In genomic region chr14:105343194-105343593, GRCh38 we compare ENCODE assay signal across 22 cellular contexts. TPM values are rescaled to one million over a fixed set of nuclear protein-coding genes. Genes with fewer than 3 reads are reported as not detected.
DNase-seq lines count a peak whose midpoint lies in the region; ATAC-seq and TF ChIP-seq lines count a peak whose summit lies in the region.
"Had no signal": no experiment of that assay in that cellular context is flagged by ENCODE, and none has a peak within 500 bp of the region (broad histone marks: within the 10 kb centered on the region; RNA-seq: fewer than 3 reads in every experiment).

No MANE protein-coding gene starts in this region.

- no peak overlapping the region for H2BK5ac ChIP-seq in mesendoderm (ENCODE audit: low read length)

- H3K79me2 ChIP-seq in mesendoderm (ENCODE audit: control insufficient read depth, insufficient read depth, low read length), result no peaks in the 10 kb centered on the region

- no peaks in the 10 kb centered on the region for H3K27me3 ChIP-seq in mesendoderm (ENCODE audit: insufficient read depth, low read length, poor library complexity)
- H3K27me3 ChIP-seq: MG63, ovary, sigmoid colon had no signal

- H3K23ac ChIP-seq in mesendoderm (ENCODE audit: low read length), result no peak overlapping the region

- no peak overlapping the region for H3K4ac ChIP-seq in mesendoderm (ENCODE audit: low read depth, low read length)

- no peak overlapping the region for H2BK120ac ChIP-seq in mesendoderm (ENCODE audit: low read depth, low read length)

- peaks cover 7% of the 10 kb centered on the region for H3K79me1 ChIP-seq in mesendoderm (ENCODE audit: low read length)

- no peak overlapping the region for H3K4me2 ChIP-seq in mesendoderm (ENCODE audit: low read length)

- no peak overlapping the region for H4K5ac ChIP-seq in mesendoderm (ENCODE audit: low read length)

- peak overlapping the region; percentile 17 for H3K27ac Mint-ChIP-seq in glutamatergic neuron (ENCODE audit: unreplicated experiment)
- H3K27ac Mint-ChIP-seq: activated CD4-positive, alpha-beta T cell treated with anti-CD3 and anti-CD28 coated beads for 36 hours; activated T-helper 1 cell treated with anti-CD3 and anti-CD28 coated beads, Interleukin-12 subunit alpha, Interleukin-12 subunit beta, Interleukin-2, Interleukin-4 antibody, amounts not matched to agents 30 ng/mL and 10 ng/mL and 1 ng/mL, durations not matched to agents 14 hours and 24 hours and 36 hours; B cell had no signal

- no peak overlapping the region for H3K9ac ChIP-seq in mesendoderm (ENCODE audit: low read length)

- no peak overlapping the region for H3K4me3 ChIP-seq in mesendoderm (ENCODE audit: low read length)
- H3K4me3 ChIP-seq: MG63, ovary, sigmoid colon had no signal

- H3K4me1 ChIP-seq in mesendoderm (ENCODE audit: control insufficient read depth, low read depth, low read length), result no peaks in the 10 kb centered on the region

- H3K27me3 Mint-ChIP-seq in glutamatergic neuron (ENCODE audit: unreplicated experiment), result peaks cover 9% of the 10 kb centered on the region
- H3K27me3 Mint-ChIP-seq: activated CD4-positive, alpha-beta T cell treated with anti-CD3 and anti-CD28 coated beads for 36 hours; B cell; naive thymus-derived CD8-positive, alpha-beta T cell had no signal

- no peak overlapping the region for H2AK5ac ChIP-seq in mesendoderm (ENCODE audit: low read length)

- no peak overlapping the region for H2BK15ac ChIP-seq in mesendoderm (replicated peaks; ENCODE audit: low read depth)

- no peaks in the 10 kb centered on the region for H3K36me3 ChIP-seq in mesendoderm (ENCODE audit: control insufficient read depth, insufficient read depth, low read length)
- H3K36me3 ChIP-seq: MG63, ovary, sigmoid colon had no signal

- H3K9me3 Mint-ChIP-seq in glutamatergic neuron (ENCODE audit: unreplicated experiment), result peaks cover 12% of the 10 kb centered on the region

- no peak overlapping the region for H3K4me3 Mint-ChIP-seq in glutamatergic neuron (ENCODE audit: unreplicated experiment)
- H3K4me3 Mint-ChIP-seq: activated CD4-positive, alpha-beta T cell treated with anti-CD3 and anti-CD28 coated beads for 36 hours; activated T-helper 1 cell treated with anti-CD3 and anti-CD28 coated beads, Interleukin-12 subunit alpha, Interleukin-12 subunit beta, Interleukin-2, Interleukin-4 antibody, amounts not matched to agents 30 ng/mL and 10 ng/mL and 1 ng/mL, durations not matched to agents 14 hours and 24 hours and 36 hours; B cell; naive thymus-derived CD8-positive, alpha-beta T cell had no signal

- H3K18ac ChIP-seq in mesendoderm (ENCODE audit: low read length), result no peak overlapping the region

- no peak overlapping the region for H3K56ac ChIP-seq in mesendoderm (ENCODE audit: low read length)

- DNase-seq in NCI-H1105 treated with DMSO at 0.1 percent for 48 hours (lab: John Stamatoyannopoulos, UW) (peak; percentile 7), NCI-H1105 (lab: John Stamatoyannopoulos, UW) (no peak), MV-4-11 (lab: John Stamatoyannopoulos, UW) (peak; percentile 60), NCI-H526 treated with DMSO at 0.1 percent for 48 hours (lab: John Stamatoyannopoulos, UW) (peak; percentile 25), glutamatergic neuron (no peak), HK-2 (ENCODE audit: unreplicated experiment) (no peak), mesendoderm (no peak)
- DNase-seq: activated CD4-positive, alpha-beta T cell treated with anti-CD3 and anti-CD28 coated beads for 36 hours; left cardiac atrium; MG63; naive thymus-derived CD8-positive, alpha-beta T cell; NCI-H2029 treated with DMSO at 0.1 percent for 48 hours; ovary; sigmoid colon; SW 1271 had no signal

- TF ChIP-seq CTCF in glutamatergic neuron (IDR thresholded peaks at IDR 0.05; ENCODE audit: partially characterized antibody, unreplicated experiment), result no peak

- peaks cover 6% of the 10 kb centered on the region for H3K36me3 Mint-ChIP-seq in glutamatergic neuron (ENCODE audit: unreplicated experiment)

- no peak overlapping the region for H4K8ac ChIP-seq in mesendoderm (ENCODE audit: low read depth, low read length)

- H3K4me1 Mint-ChIP-seq in glutamatergic neuron (ENCODE audit: low read depth, unreplicated experiment), result peaks cover 22% of the 10 kb centered on the region

- no peak overlapping the region for H3K27ac ChIP-seq in mesendoderm (ENCODE audit: low read depth, low read length)
- H3K27ac ChIP-seq: HL-60, ovary, RWPE1, sigmoid colon had no signal

- no CpG with 5 or more reads among the region's 7 CpGs for WGBS in mesendoderm (ENCODE audit: extremely low coverage, insufficient coverage, low lambda C conversion rate)

- no peak for ATAC-seq in GM18867 (IDR thresholded peaks at IDR 0.05; ENCODE audit: unreplicated experiment)
- ATAC-seq: activated CD4-positive, alpha-beta T cell treated with anti-CD3 and anti-CD28 coated beads for 36 hours; activated naive CD4-positive, alpha-beta T cell treated with anti-CD3 and anti-CD28 coated beads, Interleukin-2, amount 50 U/mL, for 72 hours; left cardiac atrium; naive thymus-derived CD8-positive, alpha-beta T cell had no signal

RNA-seq across cellular contexts. Expression of gene PACS2, which starts 28.6 kb away (rescaled TPM):
- total RNA-seq in glutamatergic neuron (ENCODE audit: unreplicated experiment), result 263 TPM
- polyA plus RNA-seq in mesendoderm (2013, experiment 1 of 2), result 22.8 TPM
- 23.4 TPM for polyA plus RNA-seq in mesendoderm (2013, experiment 2 of 2)

RNA-seq across cellular contexts. Expression of gene BRF1, which starts 42.4 kb away (rescaled TPM):
- total RNA-seq in glutamatergic neuron (ENCODE audit: unreplicated experiment), result 54.6 TPM
- 7.2 TPM for polyA plus RNA-seq in mesendoderm (2013, experiment 1 of 2)
- 7.2 TPM for polyA plus RNA-seq in mesendoderm (2013, experiment 2 of 2)

RNA-seq across cellular contexts. Expression of gene TEX22, which starts 55.1 kb away (rescaled TPM):
- total RNA-seq in glutamatergic neuron (ENCODE audit: unreplicated experiment), result 2.7 TPM
- 0.04 TPM for polyA plus RNA-seq in mesendoderm (2013, experiment 1 of 2)
- 0.04 TPM for polyA plus RNA-seq in mesendoderm (2013, experiment 2 of 2)
- total RNA-seq: A172, sigmoid colon had no signal

Comparison
In these comparisons a context has a peak if more than half of its experiments do, and no peak if none do; other contexts are left out.
1. DNase-seq: peak in NCI-H1105 treated with DMSO at 0.1 percent for 48 hours (single experiment), MV-4-11 (single experiment) and NCI-H526 treated with DMSO at 0.1 percent for 48 hours (single experiment); none in NCI-H1105 (single experiment), glutamatergic neuron (single experiment), HK-2 (single experiment) and mesendoderm (single experiment).